8 cellular contexts compared by ENCODE assay signal in genomic region chr2:65227471-65228248, GRCh38. TPM values are rescaled to one million over a fixed set of nuclear protein-coding genes. Genes with fewer than 3 reads are reported as not detected.
A peak's percentile ranks its signal among the peaks of the same experiment; 100 is the strongest.
DNase-seq lines count a peak whose midpoint lies in the region; ATAC-seq and TF ChIP-seq lines count a peak whose summit lies in the region.

Gene ACTR2 (plus strand): TSS chr2:65227831. CDS start chr2:65227910, 79 bp downstream.

- H3K27ac ChIP-seq in left ventricle myocardium inferior (replicated peaks) (peak within 1 kb of the TSS; percentile 95), prostate gland (peak within 1 kb of the TSS; percentile 94 to 95), urinary bladder (ENCODE audit: low read depth) (peak within 1 kb of the TSS; percentile 92)

- H3K4me3 ChIP-seq in left ventricle myocardium inferior: peak within 1 kb of the TSS; percentile 91
- peak within 1 kb of the TSS; percentile 98 to 99 for H3K4me3 ChIP-seq in prostate gland
- H3K4me3 ChIP-seq in urinary bladder (ENCODE audit: low read depth, low read length): peak within 1 kb of the TSS; percentile 87

- H3K27me3 ChIP-seq in left ventricle myocardium inferior (ENCODE audit: low read depth) (no peaks in the 10 kb centered on the region), prostate gland (replicated peaks; ENCODE audit: insufficient read depth) (no peaks in the 10 kb centered on the region)

- H3K36me3 ChIP-seq in left ventricle myocardium inferior: peaks cover 7% of the 10 kb centered on the region
- no peaks in the 10 kb centered on the region for H3K36me3 ChIP-seq in prostate gland
- H3K36me3 ChIP-seq in urinary bladder (ENCODE audit: insufficient read depth): no peaks in the 10 kb centered on the region

- H3K27ac Mint-ChIP-seq in T-helper 17 cell: peak within 1 kb of the TSS; percentile 100

- H3K4me1 Mint-ChIP-seq in T-helper 17 cell: peaks cover 24% of the 10 kb centered on the region

- WGBS in prostate gland: under 1% methylated on average over 58 of the region's 79 CpGs
- WGBS in urinary bladder: under 1% methylated on average over 79 of the region's 79 CpGs

- peak; percentile 13 for TF ChIP-seq CTCF in left ventricle myocardium inferior (IDR thresholded peaks at IDR 0.05; ENCODE audit: borderline replicate concordance)
- no peak for TF ChIP-seq CTCF in prostate gland (IDR thresholded peaks at IDR 0.05)

- ATAC-seq in HG02885 (IDR thresholded peaks at IDR 0.05; ENCODE audit: poor library complexity, unreplicated experiment): peak; percentile 89
- peak; percentile 95 for ATAC-seq in T-helper 17 cell

- H3K9me3 ChIP-seq in T-helper 17 cell (ENCODE audit: control insufficient read depth, low read length, poor library complexity, severe bottlenecking) (no peaks in the 10 kb centered on the region), left ventricle myocardium inferior (replicated peaks) (no peaks in the 10 kb centered on the region), prostate gland (no peaks in the 10 kb centered on the region)

- TF ChIP-seq POLR2A in GM15510 (IDR thresholded peaks at IDR 0.05; ENCODE audit: borderline replicate concordance, extremely low read depth, insufficient read length) (peak; percentile 87), prostate gland (IDR thresholded peaks at IDR 0.05) (no peak)

- H3K4me1 ChIP-seq in left ventricle myocardium inferior: peaks cover 62% of the 10 kb centered on the region
- H3K4me1 ChIP-seq in prostate gland (replicated peaks): no peaks in the 10 kb centered on the region
- H3K4me1 ChIP-seq in urinary bladder (ENCODE audit: insufficient read depth): no peaks in the 10 kb centered on the region

- intact Hi-C loops in left ventricle myocardium inferior (cut with micrococcal nuclease): no loop called here
- intact Hi-C loops in prostate gland (cut with DNase I): no loop called here

- H3K4me3 Mint-ChIP-seq in T-helper 17 cell: peak within 1 kb of the TSS; percentile 100

- peaks cover 3% of the 10 kb centered on the region for H3K36me3 Mint-ChIP-seq in T-helper 17 cell (ENCODE audit: low read depth)

- H3K27me3 Mint-ChIP-seq in T-helper 17 cell: no peaks in the 10 kb centered on the region

- DNase-seq in NCI-H1694 treated with DMSO at 0.1 percent for 48 hours (lab: John Stamatoyannopoulos, UW): peak; percentile 94
- DNase-seq in T-helper 17 cell: peak; percentile 87 to 92 (median 90)
- peak; percentile 69 to 98 (median 94) for DNase-seq in amygdala (lab: John Stamatoyannopoulos, UW)
- peak; percentile 96 for DNase-seq in left ventricle myocardium inferior
- DNase-seq in prostate gland (ENCODE audit: low spot score): peak; percentile 96

RNA-seq across cellular contexts. Expression of gene ACTR2, which starts in this region (rescaled TPM):
- 100 to 1,000 TPM; 220 to 243 TPM for total RNA-seq in T-helper 17 cell
- total RNA-seq in left ventricle myocardium inferior: 100.0 TPM
- 10 to 100 TPM; 54.8 to 69.2 TPM for total RNA-seq in prostate gland
- 145 TPM for total RNA-seq in urinary bladder
- 85.3 TPM for polyA plus RNA-seq in urinary bladder

Comparison
In these comparisons a context has a peak if more than half of its experiments do, and no peak if none do; other contexts are left out.
1. Peak in every context shown above with its lines: DNase-seq, ATAC-seq, H3K4me3 ChIP-seq and H3K27ac ChIP-seq.